ENCODE assay signal across 1 cellular context in the genomic region with DNA sequence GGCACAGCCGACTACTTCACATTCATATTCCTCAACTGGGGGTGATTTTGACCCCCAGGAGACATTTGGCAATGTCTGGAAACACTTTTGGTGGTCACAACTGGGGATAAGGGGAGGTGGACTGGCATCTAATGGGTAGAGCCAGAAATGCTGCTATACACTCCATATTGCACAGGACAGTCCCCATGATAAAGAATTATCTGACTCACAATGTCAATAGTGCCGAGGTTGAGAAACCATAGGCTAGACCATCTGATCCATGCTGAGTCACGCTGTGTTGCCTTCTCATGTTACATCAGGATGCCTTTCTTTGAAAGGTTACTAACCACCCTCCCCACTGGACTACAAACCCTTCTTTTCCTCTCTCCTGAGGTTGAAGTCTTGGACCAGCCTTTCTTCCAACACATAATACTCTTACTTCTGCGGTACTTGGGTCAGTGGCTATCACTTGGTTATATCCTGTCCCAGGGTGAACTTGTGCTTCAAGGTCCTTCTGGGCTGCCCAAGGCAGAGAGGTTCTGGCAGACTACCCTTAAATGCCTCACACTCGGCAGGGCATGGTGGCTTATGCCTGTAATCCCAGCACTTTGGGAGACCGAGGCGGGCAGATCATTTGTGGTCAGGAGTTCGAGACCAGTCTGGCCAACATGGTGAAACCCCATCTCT.
A peak's percentile ranks its signal among the peaks of the same experiment; 100 is the strongest.
TF ChIP-seq lines count a peak whose summit lies in the region.

No MANE protein-coding gene starts in this region.

TF ChIP-seq in K562, 482 proteins besides CTCF, POLR2A, EP300 and RAD21 (continued from another document and continues in another):
- no peak for TF ChIP-seq RERE (CRISPR knock-in tag; IDR thresholded peaks at IDR 0.05; ENCODE audit: borderline replicate concordance)
- TF ChIP-seq, protein P1, sequence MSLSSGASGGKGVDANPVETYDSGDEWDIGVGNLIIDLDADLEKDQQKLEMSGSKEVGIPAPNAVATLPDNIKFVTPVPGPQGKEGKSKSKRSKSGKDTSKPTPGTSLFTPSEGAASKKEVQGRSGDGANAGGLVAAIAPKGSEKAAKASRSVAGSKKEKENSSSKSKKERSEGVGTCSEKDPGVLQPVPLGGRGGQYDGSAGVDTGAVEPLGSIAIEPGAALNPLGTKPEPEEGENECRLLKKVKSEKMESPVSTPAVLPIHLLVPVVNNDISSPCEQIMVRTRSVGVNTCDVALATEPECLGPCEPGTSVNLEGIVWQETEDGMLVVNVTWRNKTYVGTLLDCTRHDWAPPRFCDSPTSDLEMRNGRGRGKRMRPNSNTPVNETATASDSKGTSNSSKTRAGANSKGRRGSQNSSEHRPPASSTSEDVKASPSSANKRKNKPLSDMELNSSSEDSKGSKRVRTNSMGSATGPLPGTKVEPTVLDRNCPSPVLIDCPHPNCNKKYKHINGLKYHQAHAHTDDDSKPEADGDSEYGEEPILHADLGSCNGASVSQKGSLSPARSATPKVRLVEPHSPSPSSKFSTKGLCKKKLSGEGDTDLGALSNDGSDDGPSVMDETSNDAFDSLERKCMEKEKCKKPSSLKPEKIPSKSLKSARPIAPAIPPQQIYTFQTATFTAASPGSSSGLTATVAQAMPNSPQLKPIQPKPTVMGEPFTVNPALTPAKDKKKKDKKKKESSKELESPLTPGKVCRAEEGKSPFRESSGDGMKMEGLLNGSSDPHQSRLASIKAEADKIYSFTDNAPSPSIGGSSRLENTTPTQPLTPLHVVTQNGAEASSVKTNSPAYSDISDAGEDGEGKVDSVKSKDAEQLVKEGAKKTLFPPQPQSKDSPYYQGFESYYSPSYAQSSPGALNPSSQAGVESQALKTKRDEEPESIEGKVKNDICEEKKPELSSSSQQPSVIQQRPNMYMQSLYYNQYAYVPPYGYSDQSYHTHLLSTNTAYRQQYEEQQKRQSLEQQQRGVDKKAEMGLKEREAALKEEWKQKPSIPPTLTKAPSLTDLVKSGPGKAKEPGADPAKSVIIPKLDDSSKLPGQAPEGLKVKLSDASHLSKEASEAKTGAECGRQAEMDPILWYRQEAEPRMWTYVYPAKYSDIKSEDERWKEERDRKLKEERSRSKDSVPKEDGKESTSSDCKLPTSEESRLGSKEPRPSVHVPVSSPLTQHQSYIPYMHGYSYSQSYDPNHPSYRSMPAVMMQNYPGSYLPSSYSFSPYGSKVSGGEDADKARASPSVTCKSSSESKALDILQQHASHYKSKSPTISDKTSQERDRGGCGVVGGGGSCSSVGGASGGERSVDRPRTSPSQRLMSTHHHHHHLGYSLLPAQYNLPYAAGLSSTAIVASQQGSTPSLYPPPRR (CRISPR knock-in tag; IDR thresholded peaks at IDR 0.05; ENCODE audit: borderline replicate concordance), result no peak
- no peak for TF ChIP-seq TRIM28 (IDR thresholded peaks at IDR 0.05)
- no peak for TF ChIP-seq PYGO2 (tag; IDR thresholded peaks at IDR 0.05)
- no peak for TF ChIP-seq ZNF584 (CRISPR knock-in tag; IDR thresholded peaks at IDR 0.05; ENCODE audit: low read depth)
- TF ChIP-seq MGA (IDR thresholded peaks at IDR 0.05), result no peak
- no peak for TF ChIP-seq CREB5 (CRISPR knock-in tag; IDR thresholded peaks at IDR 0.05)
- TF ChIP-seq RFX5 (IDR thresholded peaks at IDR 0.05; ENCODE audit: low read depth, low read length), result no peak
- TF ChIP-seq LEF1 (IDR thresholded peaks at IDR 0.05), result peak; percentile 89
- TF ChIP-seq, protein P2, sequence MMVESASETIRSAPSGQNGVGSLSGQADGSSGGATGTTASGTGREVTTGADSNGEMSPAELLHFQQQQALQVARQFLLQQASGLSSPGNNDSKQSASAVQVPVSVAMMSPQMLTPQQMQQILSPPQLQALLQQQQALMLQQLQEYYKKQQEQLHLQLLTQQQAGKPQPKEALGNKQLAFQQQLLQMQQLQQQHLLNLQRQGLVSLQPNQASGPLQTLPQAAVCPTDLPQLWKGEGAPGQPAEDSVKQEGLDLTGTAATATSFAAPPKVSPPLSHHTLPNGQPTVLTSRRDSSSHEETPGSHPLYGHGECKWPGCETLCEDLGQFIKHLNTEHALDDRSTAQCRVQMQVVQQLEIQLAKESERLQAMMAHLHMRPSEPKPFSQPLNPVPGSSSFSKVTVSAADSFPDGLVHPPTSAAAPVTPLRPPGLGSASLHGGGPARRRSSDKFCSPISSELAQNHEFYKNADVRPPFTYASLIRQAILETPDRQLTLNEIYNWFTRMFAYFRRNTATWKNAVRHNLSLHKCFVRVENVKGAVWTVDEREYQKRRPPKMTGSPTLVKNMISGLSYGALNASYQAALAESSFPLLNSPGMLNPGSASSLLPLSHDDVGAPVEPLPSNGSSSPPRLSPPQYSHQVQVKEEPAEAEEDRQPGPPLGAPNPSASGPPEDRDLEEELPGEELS (CRISPR knock-in tag; IDR thresholded peaks at IDR 0.05; ENCODE audit: borderline replicate concordance), result no peak
- TF ChIP-seq ZNF224 (CRISPR knock-in tag; IDR thresholded peaks at IDR 0.05), result no peak
- peak in 1 of 2 experiments; percentile 18; a peak in 1 of 4 replicates for TF ChIP-seq SIX5 (IDR thresholded peaks at IDR 0.05; ENCODE audit: borderline replicate concordance in 1 of 2, insufficient read depth in 1 of 2, low read depth in 1 of 2, low read length in 2 of 2)
- peak; percentile 85 to 87 for TF ChIP-seq FOXK2 (conservative IDR thresholded peaks at IDR 0.05 in 1 of 2, IDR thresholded peaks at IDR 0.05 in 1 of 2; ENCODE audit: low read depth in 2 of 2)
- no peak for TF ChIP-seq MEF2A (IDR thresholded peaks at IDR 0.05; ENCODE audit: control insufficient read depth, low read depth, low read length)
- no peak for TF ChIP-seq RBBP5 (IDR thresholded peaks at IDR 0.05; ENCODE audit: borderline replicate concordance, insufficient read depth, low read length, poor library complexity, severe bottlenecking)
